ENCODE assay signal across 9 cellular contexts in the genomic region with DNA sequence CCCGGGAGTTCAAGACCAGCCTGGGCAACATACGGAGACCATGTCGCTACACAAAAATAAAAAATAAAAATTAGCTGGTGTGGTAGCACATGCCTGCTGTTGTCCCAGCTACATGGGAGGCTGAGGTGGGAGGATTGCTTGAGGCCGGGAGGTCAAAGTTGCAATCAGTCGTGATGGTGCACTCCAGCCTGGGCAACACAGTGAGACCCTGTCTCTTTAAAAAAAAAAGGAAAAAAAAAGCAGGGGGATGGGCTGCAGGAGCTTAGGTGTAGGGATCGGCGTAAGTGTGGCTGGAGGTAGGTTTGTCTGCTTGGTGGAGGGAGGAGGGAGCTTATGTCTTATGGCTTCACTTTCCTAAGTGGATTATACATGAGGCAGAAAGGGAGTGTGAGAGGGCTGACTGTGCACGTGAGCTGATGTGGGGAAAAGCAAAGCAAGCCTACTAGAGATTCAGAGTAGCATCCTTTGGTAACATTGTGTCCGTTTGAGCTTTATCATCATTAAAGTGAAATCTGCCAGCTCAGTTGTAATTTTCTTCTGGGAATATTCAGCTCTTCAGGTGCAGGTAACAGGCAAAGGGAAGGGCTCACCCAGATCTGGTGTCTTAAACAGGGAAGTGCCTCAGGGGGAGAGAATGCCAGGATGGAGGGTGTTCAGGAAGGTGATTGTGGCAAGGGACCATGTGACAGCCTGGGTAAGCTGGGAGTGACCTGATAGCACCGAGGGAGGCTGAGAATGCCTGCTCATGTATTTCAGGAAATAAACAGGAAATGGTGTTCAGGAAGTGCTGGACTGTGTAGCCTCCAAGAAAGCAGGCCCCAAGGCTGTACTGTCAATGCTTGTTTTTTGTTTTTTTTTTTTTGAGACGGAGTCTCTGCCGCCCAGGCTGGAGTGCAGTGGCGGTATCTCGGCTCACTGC. TPM values are rescaled to one million over a fixed set of nuclear protein-coding genes. Genes with fewer than 3 reads are reported as not detected.
DNase-seq lines count a peak whose midpoint lies in the region; ATAC-seq and TF ChIP-seq lines count a peak whose summit lies in the region.
"Had no signal": no experiment of that assay in that cellular context is flagged by ENCODE, and none has a peak within 500 bp of the region (broad histone marks: within the 10 kb centered on the region; RNA-seq: fewer than 3 reads in every experiment).

No MANE protein-coding gene starts in this region.

- H3K9me3 ChIP-seq in SJCRH30 (replicated peaks) (no peaks in the 10 kb centered on the region), fibroblast of lung (ENCODE audit: control insufficient read depth, insufficient read depth, low read depth, low read length) (no peaks in the 10 kb centered on the region)

- peak overlapping the region; percentile 37 for H2AFZ ChIP-seq in fibroblast of lung (ENCODE audit: low read length)

- no peak overlapping the region for H3K4me3 Mint-ChIP-seq in osteocyte (ENCODE audit: unreplicated experiment)

- peaks cover 2% of the 10 kb centered on the region; the same call in 1 of the 2 replicates for H3K4me1 ChIP-seq in SJCRH30
- H3K4me1 ChIP-seq in fibroblast of lung (ENCODE audit: control insufficient read depth, extremely low read depth, insufficient read depth, low read length), result no peaks in the 10 kb centered on the region

- no peak for TF ChIP-seq CTCF in fibroblast of lung (conservative IDR thresholded peaks at IDR 0.05 in 1 of 2, IDR thresholded peaks at IDR 0.05 in 1 of 2; ENCODE audit: low read depth in 1 of 2, low read length in 2 of 2)
- TF ChIP-seq CTCF in osteocyte (IDR thresholded peaks at IDR 0.05), result no peak

- peak overlapping the region; percentile 60 for H3K27ac Mint-ChIP-seq in osteocyte (ENCODE audit: unreplicated experiment)

- peaks cover 3% of the 10 kb centered on the region for H3K27me3 Mint-ChIP-seq in osteocyte (ENCODE audit: unreplicated experiment)

- H3K79me2 ChIP-seq in fibroblast of lung (ENCODE audit: control insufficient read depth, insufficient read depth, low read length), result no peaks in the 10 kb centered on the region

- H3K27me3 ChIP-seq in SJCRH30, result 0 out of 2 replicates have a peak, but pooled peaks cover 2% of the 10 kb centered on the region
- H3K27me3 ChIP-seq in fibroblast of lung (ENCODE audit: control insufficient read depth, insufficient read depth, low read length), result no peaks in the 10 kb centered on the region

- H3K9ac ChIP-seq in fibroblast of lung (ENCODE audit: insufficient read depth, low read length), result no peak overlapping the region

- ATAC-seq in HG03045 (IDR thresholded peaks at IDR 0.05; ENCODE audit: unreplicated experiment), result no peak
- no peak for ATAC-seq in GM21717 (IDR thresholded peaks at IDR 0.05; ENCODE audit: unreplicated experiment)

- H3K4me3 ChIP-seq in SJCRH30, result no peak overlapping the region
- no peak overlapping the region for H3K4me3 ChIP-seq in fibroblast of lung (replicated peaks in 1 of 4; ENCODE audit: control extremely low read depth in 1 of 4, insufficient read depth in 1 of 4, low read depth in 3 of 4, low read length in 4 of 4)

- H3K27ac ChIP-seq in SJCRH30 (no peak overlapping the region), fibroblast of lung (ENCODE audit: insufficient read depth, low read length) (no peak overlapping the region)

- H4K20me1 ChIP-seq in fibroblast of lung (ENCODE audit: control insufficient read depth, extremely low read depth, insufficient read depth, low read length), result no peaks in the 10 kb centered on the region

- H3K4me2 ChIP-seq in fibroblast of lung (ENCODE audit: extremely low read depth, insufficient read depth, low read length), result no peak overlapping the region

- H3K36me3 Mint-ChIP-seq in osteocyte (ENCODE audit: unreplicated experiment), result peaks cover 10% of the 10 kb centered on the region

- H3K9me3 Mint-ChIP-seq in osteocyte (ENCODE audit: unreplicated experiment), result no peaks in the 10 kb centered on the region

- H3K36me3 ChIP-seq in SJCRH30 (peaks cover 15% of the 10 kb centered on the region), fibroblast of lung (ENCODE audit: control insufficient read depth, insufficient read depth, low read length) (peaks cover 6% of the 10 kb centered on the region)

- H3K4me1 Mint-ChIP-seq in osteocyte (ENCODE audit: unreplicated experiment), result peaks cover 5% of the 10 kb centered on the region

- peak; percentile 80 for DNase-seq in GF-D8 (lab: John Stamatoyannopoulos, UW)
- DNase-seq in SJCRH30, result peak; percentile 14 to 38
- no peak for DNase-seq in fibroblast of lung (ENCODE audit: low read depth in 2 of 2)
- DNase-seq in osteocyte (ENCODE audit: extremely low spot score, unreplicated experiment), result no peak
- no peak for DNase-seq in stimulated activated CD4-positive, alpha-beta T cell treated with anti-CD3 and anti-CD28 coated beads, Interleukin-4, amount 100 ng/mL, for 1 hour
- no peak for DNase-seq in amniotic stem cell (lab: John Stamatoyannopoulos, UW)

RNA-seq across cellular contexts. Expression of a gene that starts 17.6 kb away (rescaled TPM):
- 44.7 and 51.7 TPM in 2 replicates for total RNA-seq in SJCRH30 (2014; rRNA removed; shearing (Covaris generic))
- 78.1 and 78.3 TPM in 2 replicates for total RNA-seq in fibroblast of lung
- polyA plus RNA-seq in fibroblast of lung, result 27.3 and 31.5 TPM in 2 replicates
- 21.8 and 27.4 TPM in 2 replicates for polyA plus RNA-seq in fibroblast of lung (2012)
- polyA minus RNA-seq in fibroblast of lung (ENCODE audit: low replicate concordance), result 24.7 and 30.9 TPM in 2 replicates
- total RNA-seq in osteocyte, result 53.6 and 54.4 TPM in 2 replicates

RNA-seq across cellular contexts. Expression of a gene that starts 34.2 kb away (rescaled TPM):
- 20.3 and 25.9 TPM in 2 replicates for total RNA-seq in SJCRH30 (2014; rRNA removed; shearing (Covaris generic))
- total RNA-seq in fibroblast of lung (6.9 and 8.2 TPM in 2 replicates), osteocyte (11.3 and 12.7 TPM in 2 replicates)
- polyA plus RNA-seq in fibroblast of lung, result 11.6 and 13.4 TPM in 2 replicates
- 8.6 and 10.2 TPM in 2 replicates for polyA plus RNA-seq in fibroblast of lung (2012)
- polyA minus RNA-seq in fibroblast of lung (ENCODE audit: low replicate concordance), result not detected in 2 replicates

RNA-seq across cellular contexts. Expression of a gene that starts 37.6 kb away (rescaled TPM):
- total RNA-seq in SJCRH30 (2014; rRNA removed; shearing (Covaris generic)), result not detected in 2 replicates
- total RNA-seq in fibroblast of lung (0.26 TPM in 1 of 2 replicates, not detected in the other), osteocyte (0.48 and 0.68 TPM in 2 replicates)
- polyA plus RNA-seq in fibroblast of lung, result not detected in 2 replicates
- polyA plus RNA-seq in fibroblast of lung (2012), result not detected in 2 replicates
- not detected in 2 replicates for polyA minus RNA-seq in fibroblast of lung (ENCODE audit: low replicate concordance)
- total RNA-seq: temporal lobe had no signal

Comparison
In these comparisons a context has a peak if more than half of its experiments do, and no peak if none do; other contexts are left out.
1. DNase-seq: peak in GF-D8 (single experiment) and SJCRH30 (2 of 2); none in fibroblast of lung (0 of 2), osteocyte (single experiment), stimulated activated CD4-positive, alpha-beta T cell treated with anti-CD3 and anti-CD28 coated beads, Interleukin-4, amount 100 ng/mL, for 1 hour (single experiment) and amniotic stem cell (single experiment).